18 cellular contexts compared by ENCODE assay signal in genomic region chr12:116266631-116267349, GRCh38. TPM values are rescaled to one million over a fixed set of nuclear protein-coding genes. Genes with fewer than 3 reads are reported as not detected.
A peak's percentile ranks its signal among the peaks of the same experiment; 100 is the strongest.
DNase-seq lines count a peak whose midpoint lies in the region; ATAC-seq, FAIRE-seq and TF ChIP-seq lines count a peak whose summit lies in the region.
"Had no signal": no experiment of that assay in that cellular context is flagged by ENCODE, and none has a peak within 500 bp of the region (broad histone marks: within the 10 kb centered on the region; RNA-seq: fewer than 3 reads in every experiment).

No MANE protein-coding gene starts in this region.

- no peak overlapping the region for H3K14ac ChIP-seq in trophoblast cell (ENCODE audit: low read length)

- ATAC-seq in RWPE2 (ENCODE audit: low read depth) (peak; percentile 52; the same call in 1 of the 3 replicates), GM18867 (IDR thresholded peaks at IDR 0.05; ENCODE audit: unreplicated experiment) (no peak)
- ATAC-seq: activated CD8-positive, alpha-beta T cell treated with anti-CD3 and anti-CD28 coated beads, Interleukin-2, amount 10 ng/mL, durations not matched to agents 7 days and 5 days; stimulated activated memory B cell treated with anti-CD40 and anti-IgM and Interleukin-4, amounts not matched to agents 10 μg/mL and 1 μg/mL and 100 μg/mL, for 72 hours; T-cell had no signal

- H3K27ac ChIP-seq in RWPE2 (ENCODE audit: poor library complexity, severe bottlenecking) (peak overlapping the region; percentile 12), trophoblast cell (ENCODE audit: low read depth, low read length) (no peak overlapping the region)
- H3K27ac ChIP-seq: HL-60 had no signal

- no peak overlapping the region for H2AFZ ChIP-seq in trophoblast cell (ENCODE audit: insufficient read depth, low read length, poor library complexity)

- peak; percentile 66 for FAIRE-seq in G401.6 (lab: Jason Lieb, UNC)
- FAIRE-seq: GM18507 had no signal

- H3K79me2 ChIP-seq in trophoblast cell (ENCODE audit: control insufficient read depth, insufficient read depth, low read length, poor library complexity): peaks cover 14% of the 10 kb centered on the region

- H3K27me3 ChIP-seq in RWPE2 (ENCODE audit: insufficient read depth, poor library complexity, severe bottlenecking): no peaks in the 10 kb centered on the region
- no peaks in the 10 kb centered on the region for H3K27me3 ChIP-seq in trophoblast cell (ENCODE audit: insufficient read depth, low read length)

- no peak overlapping the region for H2BK5ac ChIP-seq in trophoblast cell (ENCODE audit: low read depth, low read length, poor library complexity)

- H4K12ac ChIP-seq in trophoblast cell (ENCODE audit: low read depth, low read length): no peak overlapping the region

- H4K8ac ChIP-seq in trophoblast cell (ENCODE audit: low read depth, low read length): no peak overlapping the region

- H3K4me1 ChIP-seq in RWPE2 (ENCODE audit: insufficient read depth, poor library complexity, severe bottlenecking): peaks cover 32% of the 10 kb centered on the region
- peaks cover 2 to 13% of the 10 kb centered on the region in 2 experiments for H3K4me1 ChIP-seq in trophoblast cell (ENCODE audit: control insufficient read depth in 1 of 2, insufficient read depth in 2 of 2, low read length in 2 of 2)

- H2BK120ac ChIP-seq in trophoblast cell (ENCODE audit: insufficient read depth, low read length, poor library complexity): no peak overlapping the region

- H3K36me3 ChIP-seq in RWPE2 (ENCODE audit: low read depth): no peaks in the 10 kb centered on the region
- H3K36me3 ChIP-seq in trophoblast cell (ENCODE audit: control insufficient read depth in 1 of 2, insufficient read depth in 2 of 2, low read length in 2 of 2): no peaks in the 10 kb centered on the region

- no peaks in the 10 kb centered on the region for H3K79me1 ChIP-seq in trophoblast cell (ENCODE audit: low read length)

- H4K91ac ChIP-seq in trophoblast cell (ENCODE audit: low read depth, low read length): no peak overlapping the region

- H3K4ac ChIP-seq in trophoblast cell (ENCODE audit: low read depth, low read length): peak overlapping the region; percentile 86

- no peak for DNase-seq in RWPE2 (ENCODE audit: low spot score)
- peak; percentile 54 for DNase-seq in epithelial cell of esophagus (ENCODE audit: low read depth)
- no peak for DNase-seq in trophoblast cell
- DNase-seq in NCI-H1930 (lab: John Stamatoyannopoulos, UW): no peak
- DNase-seq in NCI-H187 treated with DMSO at 0.1 percent for 48 hours (lab: John Stamatoyannopoulos, UW): no peak
- DNase-seq in T-helper 9 cell: no peak
- DNase-seq: activated CD8-positive, alpha-beta T cell treated with anti-CD3 and anti-CD28 coated beads, Interleukin-2, amount 10 ng/mL, durations not matched to agents 7 days and 5 days; activated T-cell treated with anti-CD3 and anti-CD28 coated beads, Interleukin-2, amount 50 U/mL, for 48 hours; effector CD8-positive, alpha-beta T cell; hypothalamus; NCI-H2029; NCI-H446 treated with DMSO at 0.1 percent for 48 hours; T-cell had no signal

- no peak overlapping the region for H2AK5ac ChIP-seq in trophoblast cell (ENCODE audit: low read length)

- H3K9ac ChIP-seq in trophoblast cell (ENCODE audit: low read length): no peak overlapping the region

- H3K18ac ChIP-seq in trophoblast cell (ENCODE audit: low read length): no peak overlapping the region

- H3K23ac ChIP-seq in trophoblast cell (ENCODE audit: low read length): no peak overlapping the region

- H3K4me3 ChIP-seq in RWPE2 (ENCODE audit: severe bottlenecking) (no peak overlapping the region), epithelial cell of esophagus (ENCODE audit: low read length) (no peak overlapping the region), trophoblast cell (ENCODE audit: low read depth, low read length) (no peak overlapping the region)

- H3K4me2 ChIP-seq in trophoblast cell (ENCODE audit: low read length): no peak overlapping the region

- H3K9me3 ChIP-seq in RWPE2 (ENCODE audit: severe bottlenecking) (no peaks in the 10 kb centered on the region), trophoblast cell (ENCODE audit: insufficient read depth, low read depth, low read length) (no peaks in the 10 kb centered on the region)

- H2BK12ac ChIP-seq in trophoblast cell (ENCODE audit: low read length): no peak overlapping the region

- WGBS in trophoblast cell (ENCODE audit: extremely low coverage, insufficient coverage, insufficient read length): no CpG with 5 or more reads among the region's 6 CpGs

- TF ChIP-seq CTCF in RWPE2 (IDR thresholded peaks at IDR 0.05; ENCODE audit: poor library complexity, severe bottlenecking): peak; percentile 10
- no peak for TF ChIP-seq CTCF in epithelial cell of esophagus (IDR thresholded peaks at IDR 0.05; ENCODE audit: insufficient read depth, low read depth, low read length, missing control alignments)

RNA-seq across cellular contexts. Expression of gene MED13L, which starts 10.7 kb away (rescaled TPM):
- 34.4 and 38.4 TPM in 2 replicates for polyA plus RNA-seq in trophoblast cell (2013)
